In genomic region chr5:34416501-34417008, GRCh38 we compare ENCODE assay signal across 2 cellular contexts.
TF ChIP-seq lines count a peak whose summit lies in the region.

No MANE protein-coding gene starts in this region.

TF ChIP-seq in GM23338, 12 proteins besides CTCF, POLR2A, EP300 and RAD21 (continued from another document):
- TF ChIP-seq, protein P1, sequence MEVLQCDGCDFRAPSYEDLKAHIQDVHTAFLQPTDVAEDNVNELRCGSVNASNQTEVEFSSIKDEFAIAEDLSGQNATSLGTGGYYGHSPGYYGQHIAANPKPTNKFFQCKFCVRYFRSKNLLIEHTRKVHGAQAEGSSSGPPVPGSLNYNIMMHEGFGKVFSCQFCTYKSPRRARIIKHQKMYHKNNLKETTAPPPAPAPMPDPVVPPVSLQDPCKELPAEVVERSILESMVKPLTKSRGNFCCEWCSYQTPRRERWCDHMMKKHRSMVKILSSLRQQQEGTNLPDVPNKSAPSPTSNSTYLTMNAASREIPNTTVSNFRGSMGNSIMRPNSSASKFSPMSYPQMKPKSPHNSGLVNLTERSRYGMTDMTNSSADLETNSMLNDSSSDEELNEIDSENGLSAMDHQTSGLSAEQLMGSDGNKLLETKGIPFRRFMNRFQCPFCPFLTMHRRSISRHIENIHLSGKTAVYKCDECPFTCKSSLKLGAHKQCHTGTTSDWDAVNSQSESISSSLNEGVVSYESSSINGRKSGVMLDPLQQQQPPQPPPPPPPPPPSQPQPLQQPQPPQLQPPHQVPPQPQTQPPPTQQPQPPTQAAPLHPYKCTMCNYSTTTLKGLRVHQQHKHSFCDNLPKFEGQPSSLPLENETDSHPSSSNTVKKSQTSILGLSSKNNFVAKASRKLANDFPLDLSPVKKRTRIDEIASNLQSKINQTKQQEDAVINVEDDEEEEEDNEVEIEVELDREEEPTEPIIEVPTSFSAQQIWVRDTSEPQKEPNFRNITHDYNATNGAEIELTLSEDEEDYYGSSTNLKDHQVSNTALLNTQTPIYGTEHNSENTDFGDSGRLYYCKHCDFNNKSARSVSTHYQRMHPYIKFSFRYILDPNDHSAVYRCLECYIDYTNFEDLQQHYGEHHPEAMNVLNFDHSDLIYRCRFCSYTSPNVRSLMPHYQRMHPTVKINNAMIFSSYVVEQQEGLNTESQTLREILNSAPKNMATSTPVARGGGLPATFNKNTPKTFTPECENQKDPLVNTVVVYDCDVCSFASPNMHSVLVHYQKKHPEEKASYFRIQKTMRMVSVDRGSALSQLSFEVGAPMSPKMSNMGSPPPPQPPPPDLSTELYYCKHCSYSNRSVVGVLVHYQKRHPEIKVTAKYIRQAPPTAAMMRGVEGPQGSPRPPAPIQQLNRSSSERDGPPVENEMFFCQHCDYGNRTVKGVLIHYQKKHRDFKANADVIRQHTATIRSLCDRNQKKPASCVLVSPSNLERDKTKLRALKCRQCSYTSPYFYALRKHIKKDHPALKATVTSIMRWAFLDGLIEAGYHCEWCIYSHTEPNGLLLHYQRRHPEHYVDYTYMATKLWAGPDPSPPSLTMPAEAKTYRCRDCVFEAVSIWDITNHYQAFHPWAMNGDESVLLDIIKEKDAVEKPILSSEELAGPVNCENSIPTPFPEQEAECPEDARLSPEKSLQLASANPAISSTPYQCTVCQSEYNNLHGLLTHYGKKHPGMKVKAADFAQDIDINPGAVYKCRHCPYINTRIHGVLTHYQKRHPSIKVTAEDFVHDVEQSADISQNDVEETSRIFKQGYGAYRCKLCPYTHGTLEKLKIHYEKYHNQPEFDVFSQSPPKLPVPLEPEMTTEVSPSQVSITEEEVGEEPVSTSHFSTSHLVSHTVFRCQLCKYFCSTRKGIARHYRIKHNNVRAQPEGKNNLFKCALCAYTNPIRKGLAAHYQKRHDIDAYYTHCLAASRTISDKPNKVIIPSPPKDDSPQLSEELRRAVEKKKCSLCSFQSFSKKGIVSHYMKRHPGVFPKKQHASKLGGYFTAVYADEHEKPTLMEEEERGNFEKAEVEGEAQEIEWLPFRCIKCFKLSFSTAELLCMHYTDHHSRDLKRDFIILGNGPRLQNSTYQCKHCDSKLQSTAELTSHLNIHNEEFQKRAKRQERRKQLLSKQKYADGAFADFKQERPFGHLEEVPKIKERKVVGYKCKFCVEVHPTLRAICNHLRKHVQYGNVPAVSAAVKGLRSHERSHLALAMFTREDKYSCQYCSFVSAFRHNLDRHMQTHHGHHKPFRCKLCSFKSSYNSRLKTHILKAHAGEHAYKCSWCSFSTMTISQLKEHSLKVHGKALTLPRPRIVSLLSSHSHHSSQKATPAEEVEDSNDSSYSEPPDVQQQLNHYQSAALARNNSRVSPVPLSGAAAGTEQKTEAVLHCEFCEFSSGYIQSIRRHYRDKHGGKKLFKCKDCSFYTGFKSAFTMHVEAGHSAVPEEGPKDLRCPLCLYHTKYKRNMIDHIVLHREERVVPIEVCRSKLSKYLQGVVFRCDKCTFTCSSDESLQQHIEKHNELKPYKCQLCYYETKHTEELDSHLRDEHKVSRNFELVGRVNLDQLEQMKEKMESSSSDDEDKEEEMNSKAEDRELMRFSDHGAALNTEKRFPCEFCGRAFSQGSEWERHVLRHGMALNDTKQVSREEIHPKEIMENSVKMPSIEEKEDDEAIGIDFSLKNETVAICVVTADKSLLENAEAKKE (CRISPR knock-in tag; IDR thresholded peaks at IDR 0.05) = no peak
- no peak for TF ChIP-seq EZH2 (IDR thresholded peaks at IDR 0.05; ENCODE audit: low read depth, unreplicated experiment)

TF ChIP-seq in GM12878, 131 proteins besides CTCF, POLR2A, EP300 and RAD21:
- TF ChIP-seq ZNF687 (IDR thresholded peaks at IDR 0.05) = no peak
- no peak for TF ChIP-seq EGR1 (IDR thresholded peaks at IDR 0.05; ENCODE audit: borderline replicate concordance in 1 of 2, low read depth in 2 of 2, low read length in 2 of 2)
- no peak for TF ChIP-seq SMARCA5 (IDR thresholded peaks at IDR 0.05)
